21 cellular contexts compared by ENCODE assay signal in the genomic region with DNA sequence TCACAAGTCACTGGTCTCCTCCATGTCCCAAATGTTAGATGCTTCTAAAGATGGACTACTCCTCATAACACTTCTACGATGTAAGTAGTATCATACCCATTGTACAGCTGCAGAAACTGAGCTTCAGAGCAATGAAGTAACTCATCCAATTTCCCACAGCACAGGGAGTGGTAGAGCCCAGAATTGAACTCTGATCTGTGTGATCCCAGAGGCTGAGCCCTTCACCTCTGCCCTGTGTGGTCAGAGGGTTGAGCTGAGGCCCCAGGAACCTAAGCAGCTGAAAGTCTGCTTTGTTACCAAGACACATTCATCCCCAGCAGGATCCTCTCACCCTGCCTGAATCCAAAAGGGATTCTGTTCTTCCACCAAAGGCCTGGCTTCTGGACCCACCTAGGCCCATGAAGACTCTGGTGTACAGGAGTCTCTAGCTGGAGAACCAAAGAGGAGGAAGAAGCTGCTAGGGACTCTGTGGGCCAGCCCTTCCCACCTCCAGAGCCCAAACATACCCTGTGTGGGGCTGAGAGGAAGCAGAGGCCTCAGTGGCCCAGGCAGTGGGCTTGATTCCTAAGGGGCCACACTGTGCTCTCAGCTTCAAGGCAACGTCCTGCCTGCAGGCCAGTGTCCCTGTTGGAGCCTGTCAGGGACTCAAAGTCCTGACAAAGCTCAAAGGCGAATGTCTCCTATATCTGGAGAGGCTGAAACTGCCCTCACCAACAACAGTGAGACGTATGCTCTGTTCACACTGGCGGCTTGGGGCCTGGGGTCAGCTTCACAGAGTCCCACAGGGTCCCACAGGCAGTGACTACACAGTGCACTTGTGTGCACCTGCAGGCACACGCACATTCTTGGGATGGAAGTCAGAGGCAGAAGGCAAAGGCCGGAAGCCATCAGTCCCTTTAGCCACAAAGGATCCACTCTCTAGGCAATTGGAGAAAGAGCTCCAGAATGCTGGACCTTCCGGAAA. TPM values are rescaled to one million over a fixed set of nuclear protein-coding genes. Genes with fewer than 3 reads are reported as not detected.
DNase-seq lines count a peak whose midpoint lies in the region; ATAC-seq, FAIRE-seq and TF ChIP-seq lines count a peak whose summit lies in the region.
"Had no signal": no experiment of that assay in that cellular context is flagged by ENCODE, and none has a peak within 500 bp of the region (broad histone marks: within the 10 kb centered on the region; RNA-seq: fewer than 3 reads in every experiment).

No MANE protein-coding gene starts in this region.

- in situ Hi-C loops in K562 (cut with MboI), result no loop called here
- in situ Hi-C loops in HepG2 (cut with HindIII; ENCODE audit: extremely low pct_ligation_motif_present, low pct_unique_long_range_greater_than_20kb), result no loop called here

- no peak for TF ChIP-seq RAD21 in K562 (CRISPR knock-in tag; conservative IDR thresholded peaks at IDR 0.05 in 1 of 2, IDR thresholded peaks at IDR 0.05 in 1 of 2)
- no peak for TF ChIP-seq RAD21 in HepG2 (CRISPR knock-in tag; IDR thresholded peaks at IDR 0.05)

- H4K20me1 ChIP-seq in K562 (replicated peaks; ENCODE audit: control insufficient read depth, insufficient read depth, low read length), result no peaks in the 10 kb centered on the region
- no peaks in the 10 kb centered on the region for H4K20me1 ChIP-seq in HepG2 (ENCODE audit: insufficient read depth, low read length)
- H4K20me1 ChIP-seq: BLaER1 treated with 17β-estradiol and CSF1 and Interleukin-3, amounts not matched to agents 10 nM and 100 nM had no signal

- H3K4me2 ChIP-seq in K562 (ENCODE audit: insufficient read depth, low read length) (no peak overlapping the region), HepG2 (ENCODE audit: low read depth, low read length) (peak overlapping the region; percentile 65)

- POLR2A ChIA-PET in K562 (lab: Yijun Ruan, JAX) (interaction anchor here (0.7 to 2.8 kb wide), 9 partner anchors 9 to 205 kb away, joined by 3 to 21 read pairs (median 4); no protein-coding TSS in a partner anchor), HepG2 (lab: Yijun Ruan, JAX) (interaction anchor here (1.0 to 2.6 kb wide), 12 partner anchors 8 to 104 kb away, joined by 3 to 16 read pairs (median 6); partner anchors contain the start of gene SLC30A1), A673 (lab: Charles Lee; ENCODE audit: low non-redundant PET) (no interaction called here)

- H3K9me1 ChIP-seq in K562 (ENCODE audit: control insufficient read depth, insufficient read depth, low read length), result peaks cover 3% of the 10 kb centered on the region

- intact Hi-C loops in K562 (cut with micrococcal nuclease) (no loop called here), HepG2 (cut with micrococcal nuclease; ENCODE audit: unreplicated experiment) (no loop called here), sigmoid colon (cut with DNase I) (no loop called here), A673 (cut with micrococcal nuclease; ENCODE audit: unreplicated experiment) (no loop called here)

- no peak for TF ChIP-seq CTCF in K562 (IDR thresholded peaks at IDR 0.05 in 2 of 3, conservative IDR thresholded peaks at IDR 0.05 in 1 of 3; ENCODE audit: insufficient read depth in 2 of 3, low read depth in 1 of 3, low read length in 3 of 3)
- TF ChIP-seq CTCF in HepG2 (CRISPR knock-in tag; IDR thresholded peaks at IDR 0.05), result 0 out of 2 replicates have a peak, but pooled peaks have one; percentile 6
- TF ChIP-seq CTCF in sigmoid colon (IDR thresholded peaks at IDR 0.05), result no peak
- no peak for TF ChIP-seq CTCF in A673 (conservative IDR thresholded peaks at IDR 0.05; ENCODE audit: low read depth, low read length)

- peak overlapping the region; percentile 30 for H2AFZ ChIP-seq in K562 (ENCODE audit: low read depth, low read length)
- no peak overlapping the region for H2AFZ ChIP-seq in HepG2 (ENCODE audit: low read length)

- H3K36me3 ChIP-seq in K562 (ENCODE audit: control insufficient read depth, insufficient read depth, low read length), result no peaks in the 10 kb centered on the region
- no peaks in the 10 kb centered on the region for H3K36me3 ChIP-seq in HepG2 (replicated peaks in 1 of 2; ENCODE audit: control insufficient read depth in 1 of 2, insufficient read depth in 2 of 2, low read length in 2 of 2)
- H3K36me3 ChIP-seq in sigmoid colon, result no peaks in the 10 kb centered on the region
- no peaks in the 10 kb centered on the region for H3K36me3 ChIP-seq in A673 (ENCODE audit: insufficient read depth, low read length, poor library complexity, severe bottlenecking)
- H3K36me3 ChIP-seq: BLaER1 treated with 17β-estradiol and CSF1 and Interleukin-3, amounts not matched to agents 10 nM and 100 nM had no signal

- TF ChIP-seq EP300 in K562 (IDR thresholded peaks at IDR 0.05; ENCODE audit: low read length) (no peak), HepG2 (IDR thresholded peaks at IDR 0.05; ENCODE audit: low read depth in 2 of 2, low read length in 2 of 2) (peak; percentile 65; a peak in 2 of 4 replicates), HepG2 (CRISPR knock-in tag; IDR thresholded peaks at IDR 0.05; ENCODE audit: borderline replicate concordance) (no peak), sigmoid colon (IDR thresholded peaks at IDR 0.05) (no peak)

- peaks cover 23 to 31% of the 10 kb centered on the region in 2 experiments for H3K4me1 ChIP-seq in K562 (replicated peaks in 1 of 2; ENCODE audit: control insufficient read depth in 2 of 2, insufficient read depth in 2 of 2, low read length in 2 of 2)
- H3K4me1 ChIP-seq in HepG2 (ENCODE audit: insufficient read depth, low read length), result peaks cover 72% of the 10 kb centered on the region
- peaks cover 0 to 18% (median 11%) of the 10 kb centered on the region in 4 donors for H3K4me1 ChIP-seq in sigmoid colon
- H3K4me1 ChIP-seq in A673 (ENCODE audit: insufficient read depth, low read length, poor library complexity, severe bottlenecking), result no peaks in the 10 kb centered on the region

- DNase-seq in K562 (ENCODE audit: extremely low read depth in 1 of 4, low spot score in 3 of 4), result peak in 1 of 4 experiments; percentile 41
- DNase-seq in HepG2 (ENCODE audit: low spot score), result peak; percentile 75
- peak; percentile 48 for DNase-seq in sigmoid colon
- DNase-seq in RPMI8226, result no peak
- DNase-seq in HCEC 1CT, result no peak
- no peak for DNase-seq in activated CD4-positive, alpha-beta T cell treated with anti-CD3 and anti-CD28 coated beads for 4 hours
- no peak for DNase-seq in A673 (ENCODE audit: low spot score)
- DNase-seq: Caco-2; CD4-positive, alpha-beta memory T cell; DMS 273 treated with DMSO at 0.1 percent for 48 hours; DND-41; H9; Kasumi-1; NCI-H1417; NCI-H1694 treated with DMSO at 0.1 percent for 48 hours; NCI-H446; NCI-H526 treated with DMSO at 0.1 percent for 48 hours; OCI-M1; SHP77 had no signal

- TF ChIP-seq POLR2A in K562 (conservative IDR thresholded peaks at IDR 0.05) (no peak), HepG2 (IDR thresholded peaks at IDR 0.05; ENCODE audit: insufficient read depth in 1 of 2, low read depth in 2 of 2, low read length in 2 of 2) (no peak), sigmoid colon (IDR thresholded peaks at IDR 0.05) (no peak)

- H3K9ac ChIP-seq in K562 (ENCODE audit: insufficient read depth in 1 of 2, low read depth in 2 of 2, low read length in 2 of 2) (peak overlapping the region in 1 of 2 experiments; percentile 74; a peak in 2 of 4 replicates), HepG2 (ENCODE audit: insufficient read depth, low read depth, low read length) (peak overlapping the region; percentile 36; the same call in 1 of the 2 replicates)

- no peaks in the 10 kb centered on the region for H3K9me3 ChIP-seq in K562 (replicated peaks; ENCODE audit: control insufficient read depth, insufficient read depth, low read depth, low read length)
- H3K9me3 ChIP-seq in HepG2 (ENCODE audit: low read length), result no peaks in the 10 kb centered on the region
- H3K9me3 ChIP-seq in sigmoid colon, result no peaks in the 10 kb centered on the region
- no peaks in the 10 kb centered on the region for H3K9me3 ChIP-seq in A673 (ENCODE audit: low read depth, low read length, poor library complexity, severe bottlenecking)
- H3K9me3 ChIP-seq: BLaER1 treated with 17β-estradiol and CSF1 and Interleukin-3, amounts not matched to agents 10 nM and 100 nM; Caco-2 had no signal

- H3K4me3 ChIP-seq in K562 (no peak overlapping the region), HepG2 (replicated peaks in 1 of 3; ENCODE audit: insufficient read depth in 1 of 3, low read depth in 2 of 3, low read length in 3 of 3) (peak overlapping the region in 1 of 3 experiments; percentile 51; a peak in 2 of 6 replicates), sigmoid colon (no peak overlapping the region), A673 (ENCODE audit: low read depth, low read length, poor library complexity, severe bottlenecking) (no peak overlapping the region)
- H3K4me3 ChIP-seq: BLaER1 treated with 17β-estradiol and CSF1 and Interleukin-3, amounts not matched to agents 10 nM and 100 nM; GM12878 had no signal

- BruUV-seq in K562 (replicated peaks; lab: Mats Ljungman, UMichigan) (no TSS peak), HepG2 (replicated peaks; lab: Mats Ljungman, UMichigan) (no TSS peak), A673 (replicated peaks; lab: Mats Ljungman, UMichigan) (no TSS peak)

- H3K79me2 ChIP-seq in K562 (ENCODE audit: control insufficient read depth, insufficient read depth, low read length), result no peaks in the 10 kb centered on the region
- no peaks in the 10 kb centered on the region for H3K79me2 ChIP-seq in HepG2 (ENCODE audit: insufficient read depth, low read length)

- CTCF ChIA-PET in K562 (lab: Yijun Ruan, JAX; ENCODE audit: low intra/inter-chr PET ratio) (no interaction called here), HepG2 (lab: Yijun Ruan, JAX; ENCODE audit: low intra/inter-chr PET ratio, low total read pairs) (no interaction called here), A673 (lab: Charles Lee) (no interaction called here)

- FAIRE-seq in K562 (lab: Jason Lieb, UNC) (peak; percentile 66), HepG2 (lab: Jason Lieb, UNC) (peak; percentile 86)
- FAIRE-seq: GM12878 had no signal

- H3K27ac ChIP-seq in K562 (ENCODE audit: extremely low read depth, low read depth, low read length) (no peak overlapping the region), HepG2 (ENCODE audit: extremely low read length, insufficient read depth, low read length) (peak overlapping the region; percentile 50), sigmoid colon (no peak overlapping the region), A673 (ENCODE audit: low read depth, low read length, poor library complexity, severe bottlenecking) (no peak overlapping the region)

- peak; percentile 16 for ATAC-seq in K562
- ATAC-seq in HepG2, result peak; percentile 78

- H3K27me3 ChIP-seq in K562 (ENCODE audit: control insufficient read depth in 2 of 2, insufficient read depth in 2 of 2, low read length in 2 of 2) (no peaks in the 10 kb centered on the region; a peak in 1 of 5 replicates), HepG2 (ENCODE audit: control insufficient read depth in 1 of 2, insufficient read depth in 2 of 2, low read length in 2 of 2) (peaks cover 0 to 2% of the 10 kb centered on the region in 2 experiments; a peak in 1 of 5 replicates), sigmoid colon (no peaks in the 10 kb centered on the region), A673 (replicated peaks; ENCODE audit: insufficient read depth, low read depth, low read length, poor library complexity) (no peaks in the 10 kb centered on the region)
- H3K27me3 ChIP-seq: BLaER1 treated with 17β-estradiol and CSF1 and Interleukin-3, amounts not matched to agents 10 nM and 100 nM had no signal

- WGBS in K562 (ENCODE audit: insufficient coverage, low coverage, missing lambda C conversion rate), result 66% methylated on average over 7 of the region's 8 CpGs
- WGBS in HepG2 (ENCODE audit: low lambda C conversion rate), result 14% methylated on average over 3 of the region's 8 CpGs
- 80 to 82% methylated on average over 8 of the region's 8 CpGs for WGBS in sigmoid colon, 2 donors

RNA-seq across cellular contexts. Expression of gene SLC30A1, which starts 40.4 kb away (rescaled TPM):
- total RNA-seq in K562 (2011; cell fraction: chromatin; rRNA removed; ENCODE audit: low replicate concordance), result 11.4 and 24.0 TPM in 2 replicates
- total RNA-seq in K562 (2011; cell fraction: nucleolus; rRNA removed), result 14.2 and 15.8 TPM in 2 replicates
- total RNA-seq in K562 (2011; cell fraction: nucleoplasm; rRNA removed), result 19.2 and 26.8 TPM in 2 replicates
- total RNA-seq in K562 (2014; rRNA removed) (5.0 and 5.4 TPM in 2 replicates), K562 (2014; rRNA removed; fragmentation: Illumina TruSeq; extraction: Trizol) (11.9 and 12.0 TPM in 2 replicates), K562 (2015; rRNA removed; fragmentation: Illumina TruSeq; extraction: Trizol) (13.8 and 14.4 TPM in 2 replicates), K562 (2021) (13.1 and 14.6 TPM in 2 replicates), HepG2 (2016; rRNA removed; fragmentation: Illumina TruSeq; extraction: Trizol) (24.4 and 26.8 TPM in 2 replicates), sigmoid colon (10 to 100 TPM in 2 of 4 donors, 1 to 10 TPM in 2; 7.9 to 11.8 (median 9.3) TPM), A673 (2021) (5.1 and 12.2 TPM in 2 replicates)
- polyA plus RNA-seq in K562 (2011; rRNA removed) (6.6 and 6.7 TPM in 2 replicates), K562 (2014; fragmentation: Illumina TruSeq; extraction: Trizol) (6.4 and 7.9 TPM in 2 replicates), K562 (2014; fragmentation: Nextera tagmentation; extraction: Ambion mirVana) (1 to 10 TPM; 4.1 to 4.2 TPM), K562 (2014; rRNA removed) (4.8 and 5.1 TPM in 2 replicates), HepG2 (2011; rRNA removed) (5.8 and 5.9 TPM in 2 replicates), sigmoid colon (1 to 10 TPM; 4.2 to 5.1 (median 4.3) TPM)
- 3.2 and 3.5 TPM in 2 replicates for polyA plus RNA-seq in K562 (2011; cell fraction: cytosol; rRNA removed)
- polyA plus RNA-seq in K562 (2011; cell fraction: nucleus; rRNA removed), result 4.1 and 5.4 TPM in 2 replicates
- polyA plus RNA-seq in K562 (2012), result 4.5 and 8.6 TPM in 2 replicates
- 15.2 and 23.0 TPM in 2 replicates for polyA minus RNA-seq in K562 (2011; rRNA and poly(A)+ RNA removed)
- 8.5 and 10.6 TPM in 2 replicates for polyA minus RNA-seq in K562 (2011; cell fraction: cytosol; rRNA and poly(A)+ RNA removed)
- polyA minus RNA-seq in K562 (2011; cell fraction: nucleus; rRNA and poly(A)+ RNA removed), result 9.6 and 22.0 TPM in 2 replicates
- total RNA-seq in HepG2 (2016; cell fraction: cytosol; rRNA removed; fragmentation: Illumina TruSeq; extraction: Trizol; ENCODE audit: low read depth), result 3.1 and 3.8 TPM in 2 replicates
- total RNA-seq in HepG2 (2016; cell fraction: insoluble cytoplasmic fraction; rRNA removed; fragmentation: Illumina TruSeq; extraction: Trizol), result 25.5 and 28.3 TPM in 2 replicates
- total RNA-seq in HepG2 (2016; cell fraction: membrane; rRNA removed; fragmentation: Illumina TruSeq; extraction: Trizol), result 15.5 and 17.6 TPM in 2 replicates
- 49.0 and 51.0 TPM in 2 replicates for total RNA-seq in HepG2 (2016; cell fraction: nucleus; rRNA removed; fragmentation: Illumina TruSeq; extraction: Trizol)
- 3.5 and 4.9 TPM in 2 replicates for polyA plus RNA-seq in HepG2 (2011; cell fraction: cytosol; rRNA removed)
- 4.2 and 5.1 TPM in 2 replicates for polyA plus RNA-seq in HepG2 (2011; cell fraction: nucleus; rRNA removed)
- 18.3 and 19.9 TPM in 2 replicates for polyA plus RNA-seq in HepG2 (2012)
- 2.5 and 2.6 TPM in 2 replicates for polyA plus RNA-seq in HepG2 (2016; cell fraction: cytosol; fragmentation: Illumina TruSeq; extraction: Trizol; ENCODE audit: low read depth)
- polyA plus RNA-seq in HepG2 (2016; cell fraction: insoluble cytoplasmic fraction; fragmentation: Illumina TruSeq; extraction: Trizol; ENCODE audit: low read depth), result 19.7 and 25.1 TPM in 2 replicates
- polyA plus RNA-seq in HepG2 (2016; cell fraction: membrane; fragmentation: Illumina TruSeq; extraction: Trizol; ENCODE audit: low read depth), result 6.2 and 6.7 TPM in 2 replicates
- 53.6 and 54.2 TPM in 2 replicates for polyA plus RNA-seq in HepG2 (2016; cell fraction: nucleus; fragmentation: Illumina TruSeq; extraction: Trizol; ENCODE audit: insufficient read depth, low read depth)
- polyA minus RNA-seq in HepG2 (2011; rRNA and poly(A)+ RNA removed; ENCODE audit: low replicate concordance), result 9.6 and 24.6 TPM in 2 replicates
- polyA minus RNA-seq in HepG2 (2011; cell fraction: cytosol; rRNA and poly(A)+ RNA removed), result 10.8 and 15.0 TPM in 2 replicates
- polyA minus RNA-seq in HepG2 (2011; cell fraction: nucleus; rRNA and poly(A)+ RNA removed), result 14.9 and 15.0 TPM in 2 replicates

RNA-seq across cellular contexts. Expression of gene NEK2, which starts 56.1 kb away (rescaled TPM):
- total RNA-seq in K562 (2011; cell fraction: chromatin; rRNA removed; ENCODE audit: low replicate concordance), result 18.3 and 46.6 TPM in 2 replicates
- 15.0 and 17.2 TPM in 2 replicates for total RNA-seq in K562 (2011; cell fraction: nucleolus; rRNA removed)
- total RNA-seq in K562 (2011; cell fraction: nucleoplasm; rRNA removed), result 22.6 and 23.8 TPM in 2 replicates
- total RNA-seq in K562 (2014; rRNA removed) (54.4 and 65.8 TPM in 2 replicates), K562 (2014; rRNA removed; fragmentation: Illumina TruSeq; extraction: Trizol) (74.7 and 85.7 TPM in 2 replicates), K562 (2015; rRNA removed; fragmentation: Illumina TruSeq; extraction: Trizol) (64.5 and 72.1 TPM in 2 replicates), K562 (2021) (45.6 and 52.8 TPM in 2 replicates), HepG2 (2016; rRNA removed; fragmentation: Illumina TruSeq; extraction: Trizol) (40.8 and 57.5 TPM in 2 replicates), sigmoid colon (1 to 10 TPM in 1 of 4 donors, under 1 TPM in 1, not detected in 2; 0.41 to 1.9 TPM), A673 (2021) (45.7 and 48.8 TPM in 2 replicates)
- polyA plus RNA-seq in K562 (2011; rRNA removed) (53.3 and 69.7 TPM in 2 replicates), K562 (2014; fragmentation: Illumina TruSeq; extraction: Trizol) (66.4 and 75.9 TPM in 2 replicates), K562 (2014; fragmentation: Nextera tagmentation; extraction: Ambion mirVana) (10 to 100 TPM; 30.0 to 38.6 TPM), K562 (2014; rRNA removed) (48.6 and 66.4 TPM in 2 replicates), HepG2 (2011; rRNA removed) (6.0 and 10.9 TPM in 2 replicates), sigmoid colon (10 to 100 TPM in 1 of 3 donors, 1 to 10 TPM in 2; 1.8 to 11.5 (median 8.1) TPM)
- polyA plus RNA-seq in K562 (2011; cell fraction: cytosol; rRNA removed), result 17.1 and 29.6 TPM in 2 replicates
- 24.2 and 25.4 TPM in 2 replicates for polyA plus RNA-seq in K562 (2011; cell fraction: nucleus; rRNA removed)
- 42.5 and 47.0 TPM in 2 replicates for polyA plus RNA-seq in K562 (2012)
- polyA minus RNA-seq in K562 (2011; rRNA and poly(A)+ RNA removed), result 122 and 124 TPM in 2 replicates
- 30.9 and 39.3 TPM in 2 replicates for polyA minus RNA-seq in K562 (2011; cell fraction: cytosol; rRNA and poly(A)+ RNA removed)
- polyA minus RNA-seq in K562 (2011; cell fraction: nucleus; rRNA and poly(A)+ RNA removed), result 23.6 and 35.4 TPM in 2 replicates
- total RNA-seq in HepG2 (2016; cell fraction: cytosol; rRNA removed; fragmentation: Illumina TruSeq; extraction: Trizol; ENCODE audit: low read depth), result 7.0 TPM in 2 replicates
- 43.3 and 55.7 TPM in 2 replicates for total RNA-seq in HepG2 (2016; cell fraction: insoluble cytoplasmic fraction; rRNA removed; fragmentation: Illumina TruSeq; extraction: Trizol)
- 15.1 and 15.5 TPM in 2 replicates for total RNA-seq in HepG2 (2016; cell fraction: membrane; rRNA removed; fragmentation: Illumina TruSeq; extraction: Trizol)
- 16.9 and 19.9 TPM in 2 replicates for total RNA-seq in HepG2 (2016; cell fraction: nucleus; rRNA removed; fragmentation: Illumina TruSeq; extraction: Trizol)
- polyA plus RNA-seq in HepG2 (2011; cell fraction: cytosol; rRNA removed), result 6.1 and 6.5 TPM in 2 replicates
- polyA plus RNA-seq in HepG2 (2011; cell fraction: nucleus; rRNA removed), result 4.6 TPM in 2 replicates
- polyA plus RNA-seq in HepG2 (2012), result 9.8 and 17.4 TPM in 2 replicates
- polyA plus RNA-seq in HepG2 (2016; cell fraction: cytosol; fragmentation: Illumina TruSeq; extraction: Trizol; ENCODE audit: low read depth), result 2.6 and 2.8 TPM in 2 replicates
- 41.0 and 43.9 TPM in 2 replicates for polyA plus RNA-seq in HepG2 (2016; cell fraction: insoluble cytoplasmic fraction; fragmentation: Illumina TruSeq; extraction: Trizol; ENCODE audit: low read depth)
- polyA plus RNA-seq in HepG2 (2016; cell fraction: membrane; fragmentation: Illumina TruSeq; extraction: Trizol; ENCODE audit: low read depth), result 5.1 and 5.7 TPM in 2 replicates
- 18.2 and 19.2 TPM in 2 replicates for polyA plus RNA-seq in HepG2 (2016; cell fraction: nucleus; fragmentation: Illumina TruSeq; extraction: Trizol; ENCODE audit: insufficient read depth, low read depth)
- 9.2 and 31.3 TPM in 2 replicates for polyA minus RNA-seq in HepG2 (2011; rRNA and poly(A)+ RNA removed; ENCODE audit: low replicate concordance)
- polyA minus RNA-seq in HepG2 (2011; cell fraction: cytosol; rRNA and poly(A)+ RNA removed), result 9.6 and 16.1 TPM in 2 replicates
- polyA minus RNA-seq in HepG2 (2011; cell fraction: nucleus; rRNA and poly(A)+ RNA removed), result 10.6 and 16.0 TPM in 2 replicates
- total RNA-seq: CD4-positive, alpha-beta memory T cell had no signal
- polyA plus RNA-seq: CD4-positive, alpha-beta memory T cell had no signal

Comparison
In these comparisons a context has a peak if more than half of its experiments do, and no peak if none do; other contexts are left out.
1. DNase-seq: peak in HepG2 (single experiment) and sigmoid colon (single experiment); none in RPMI8226 (single experiment), HCEC 1CT (single experiment), activated CD4-positive, alpha-beta T cell treated with anti-CD3 and anti-CD28 coated beads for 4 hours (0 of 2) and A673 (single experiment).
2. Of the 241 proteins assayed by ChIP-seq in both HepG2 and K562: peak only in HepG2: ARID3A, ATF1, BCL6, CBFB, CC2D1A, CEBPG and 32 more; only in K562: STAG1 and TBP; in both: ADNP, CBX1, HDAC2 and KDM1A; in neither: 194; mixed calls (peak in some experiments, not most) for 3.